Comparison of ENCODE assay signal across 1 cellular context in the genomic region with DNA sequence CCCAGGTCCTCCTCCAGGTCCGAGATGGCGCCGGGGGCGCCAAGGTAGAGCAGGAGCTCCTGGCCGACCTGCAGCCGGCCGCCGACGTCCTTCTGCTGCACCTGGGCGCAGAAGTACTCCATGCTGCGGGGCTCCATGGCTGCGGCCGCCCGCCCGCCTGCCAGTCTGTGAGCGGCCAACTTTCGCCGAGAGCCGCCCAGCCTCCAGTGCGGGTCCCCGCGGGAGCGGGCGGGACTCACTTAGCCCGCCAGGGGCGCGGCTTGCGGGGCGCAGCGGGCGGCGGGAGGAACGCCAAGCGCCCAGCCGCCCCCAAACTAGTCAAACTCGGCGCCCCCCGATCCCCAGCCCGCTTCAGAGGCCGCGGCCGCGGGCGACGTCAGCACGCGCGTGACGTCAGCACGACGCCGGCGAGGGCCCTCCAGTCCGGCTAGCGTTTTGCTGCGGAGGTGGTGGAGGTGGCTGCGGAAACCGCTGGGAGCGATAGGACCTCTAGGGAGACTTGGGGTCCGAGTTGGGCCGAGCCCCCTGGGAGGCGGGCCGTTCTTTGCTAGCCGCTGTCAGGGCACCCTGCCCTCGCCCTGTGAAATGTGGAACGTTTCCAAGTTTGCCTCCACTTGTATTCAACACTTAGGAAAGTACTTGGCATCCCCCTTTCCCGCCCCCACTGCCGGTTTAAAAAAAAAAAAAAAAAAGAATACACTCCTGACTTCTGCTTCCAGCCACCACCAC.
TF ChIP-seq lines count a peak whose summit lies in the region.

CLASP2 (minus strand) TSS at position 389 of the 729 bp plus-strand sequence; CDS start at position 137, 252 bp downstream.

TF ChIP-seq in HepG2, 621 proteins besides CTCF, POLR2A, EP300 and RAD21 (continued from another document and continues in another):
- TF ChIP-seq ZNF503 (CRISPR knock-in tag; IDR thresholded peaks at IDR 0.05) (no peak), PHF21A (CRISPR knock-in tag; IDR thresholded peaks at IDR 0.05) (peak; percentile 59; the same call in 1 of the 2 replicates), ZNF720 (CRISPR knock-in tag; IDR thresholded peaks at IDR 0.05) (no peak), U2AF2 (IDR thresholded peaks at IDR 0.05; ENCODE audit: low read depth, low read length) (no peak), ZBTB1 (CRISPR knock-in tag; IDR thresholded peaks at IDR 0.05; ENCODE audit: borderline replicate concordance) (no peak), WIZ (CRISPR knock-in tag; IDR thresholded peaks at IDR 0.05) (no peak; the same call in 1 of the 2 replicates), ZNF776 (CRISPR knock-in tag; IDR thresholded peaks at IDR 0.05) (no peak; the same call in none of the 2 replicates), ZFP82 (CRISPR knock-in tag; IDR thresholded peaks at IDR 0.05; ENCODE audit: borderline replicate concordance) (no peak), NRL (CRISPR knock-in tag; IDR thresholded peaks at IDR 0.05; ENCODE audit: borderline replicate concordance) (no peak), ZNF160 (CRISPR knock-in tag; IDR thresholded peaks at IDR 0.05) (0 out of 2 replicates have a peak, but pooled peaks have one; percentile 49), ZFY (CRISPR knock-in tag; IDR thresholded peaks at IDR 0.05) (peak; percentile 86), MYPOP (CRISPR knock-in tag; IDR thresholded peaks at IDR 0.05) (peak; percentile 83), ZNF430 (CRISPR knock-in tag; IDR thresholded peaks at IDR 0.05) (peak; percentile 68; the same call in 1 of the 2 replicates), ZSCAN29 (CRISPR knock-in tag; conservative IDR thresholded peaks at IDR 0.05) (no peak), TCF12 (IDR thresholded peaks at IDR 0.05) (no peak), TCF12 (CRISPR knock-in tag; IDR thresholded peaks at IDR 0.05) (no peak), ZNF274 (CRISPR knock-in tag; IDR thresholded peaks at IDR 0.05) (no peak), ZNF816 (CRISPR knock-in tag; IDR thresholded peaks at IDR 0.05; ENCODE audit: borderline replicate concordance) (no peak; the same call in none of the 2 replicates), SRSF9 (IDR thresholded peaks at IDR 0.05; ENCODE audit: borderline replicate concordance, insufficient read depth, low read depth, low read length, poor library complexity, severe bottlenecking) (no peak), ZNF468 (CRISPR knock-in tag; IDR thresholded peaks at IDR 0.05) (no peak), TCF7L2 (IDR thresholded peaks at IDR 0.05; ENCODE audit: low read depth, low read length) (no peak), ZNF75D (CRISPR knock-in tag; IDR thresholded peaks at IDR 0.05; ENCODE audit: borderline replicate concordance) (no peak), NR0B2 (CRISPR knock-in tag; IDR thresholded peaks at IDR 0.05) (no peak), HOXA7 (CRISPR knock-in tag; IDR thresholded peaks at IDR 0.05) (no peak), ZNF407 (CRISPR knock-in tag; IDR thresholded peaks at IDR 0.05; ENCODE audit: not compliant biosample characterization) (peak; percentile 83), ZNF292 (CRISPR knock-in tag; IDR thresholded peaks at IDR 0.05; ENCODE audit: borderline replicate concordance, low read depth) (0 out of 2 replicates have a peak, but pooled peaks have one; percentile 78), SRSF1 (optimal IDR thresholded peaks at IDR 0.05; ENCODE audit: low read depth, low read length) (no peak), ZFAT (CRISPR knock-in tag; conservative IDR thresholded peaks at IDR 0.05) (no peak), GATA4 (IDR thresholded peaks at IDR 0.05; ENCODE audit: borderline replicate concordance, low read depth) (peak; percentile 63; the same call in 1 of the 2 replicates), ZNF567 (CRISPR knock-in tag; IDR thresholded peaks at IDR 0.05; ENCODE audit: borderline replicate concordance) (no peak), ZNF30 (CRISPR knock-in tag; IDR thresholded peaks at IDR 0.05) (no peak), CHD2 (IDR thresholded peaks at IDR 0.05; ENCODE audit: low read depth, low read length) (no peak), ZNF205 (CRISPR knock-in tag; IDR thresholded peaks at IDR 0.05) (no peak), ZSCAN22 (CRISPR knock-in tag; IDR thresholded peaks at IDR 0.05) (no peak), AKAP8 (CRISPR knock-in tag; IDR thresholded peaks at IDR 0.05) (no peak)
- TF ChIP-seq, protein P1, sequence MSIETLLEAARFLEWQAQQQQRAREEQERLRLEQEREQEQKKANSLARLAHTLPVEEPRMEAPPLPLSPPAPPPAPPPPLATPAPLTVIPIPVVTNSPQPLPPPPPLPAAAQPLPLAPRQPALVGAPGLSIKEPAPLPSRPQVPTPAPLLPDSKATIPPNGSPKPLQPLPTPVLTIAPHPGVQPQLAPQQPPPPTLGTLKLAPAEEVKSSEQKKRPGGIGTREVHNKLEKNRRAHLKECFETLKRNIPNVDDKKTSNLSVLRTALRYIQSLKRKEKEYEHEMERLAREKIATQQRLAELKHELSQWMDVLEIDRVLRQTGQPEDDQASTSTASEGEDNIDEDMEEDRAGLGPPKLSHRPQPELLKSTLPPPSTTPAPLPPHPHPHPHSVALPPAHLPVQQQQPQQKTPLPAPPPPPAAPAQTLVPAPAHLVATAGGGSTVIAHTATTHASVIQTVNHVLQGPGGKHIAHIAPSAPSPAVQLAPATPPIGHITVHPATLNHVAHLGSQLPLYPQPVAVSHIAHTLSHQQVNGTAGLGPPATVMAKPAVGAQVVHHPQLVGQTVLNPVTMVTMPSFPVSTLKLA (IDR thresholded peaks at IDR 0.05): no peak
- TF ChIP-seq, protein P2, sequence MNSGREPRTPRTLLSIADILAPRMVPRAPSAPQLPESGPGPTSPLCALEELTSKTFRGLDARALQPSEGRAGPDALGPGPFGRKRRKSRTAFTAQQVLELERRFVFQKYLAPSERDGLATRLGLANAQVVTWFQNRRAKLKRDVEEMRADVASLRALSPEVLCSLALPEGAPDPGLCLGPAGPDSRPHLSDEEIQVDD (CRISPR knock-in tag; IDR thresholded peaks at IDR 0.05; ENCODE audit: borderline replicate concordance): no peak
- TF ChIP-seq, protein P3, sequence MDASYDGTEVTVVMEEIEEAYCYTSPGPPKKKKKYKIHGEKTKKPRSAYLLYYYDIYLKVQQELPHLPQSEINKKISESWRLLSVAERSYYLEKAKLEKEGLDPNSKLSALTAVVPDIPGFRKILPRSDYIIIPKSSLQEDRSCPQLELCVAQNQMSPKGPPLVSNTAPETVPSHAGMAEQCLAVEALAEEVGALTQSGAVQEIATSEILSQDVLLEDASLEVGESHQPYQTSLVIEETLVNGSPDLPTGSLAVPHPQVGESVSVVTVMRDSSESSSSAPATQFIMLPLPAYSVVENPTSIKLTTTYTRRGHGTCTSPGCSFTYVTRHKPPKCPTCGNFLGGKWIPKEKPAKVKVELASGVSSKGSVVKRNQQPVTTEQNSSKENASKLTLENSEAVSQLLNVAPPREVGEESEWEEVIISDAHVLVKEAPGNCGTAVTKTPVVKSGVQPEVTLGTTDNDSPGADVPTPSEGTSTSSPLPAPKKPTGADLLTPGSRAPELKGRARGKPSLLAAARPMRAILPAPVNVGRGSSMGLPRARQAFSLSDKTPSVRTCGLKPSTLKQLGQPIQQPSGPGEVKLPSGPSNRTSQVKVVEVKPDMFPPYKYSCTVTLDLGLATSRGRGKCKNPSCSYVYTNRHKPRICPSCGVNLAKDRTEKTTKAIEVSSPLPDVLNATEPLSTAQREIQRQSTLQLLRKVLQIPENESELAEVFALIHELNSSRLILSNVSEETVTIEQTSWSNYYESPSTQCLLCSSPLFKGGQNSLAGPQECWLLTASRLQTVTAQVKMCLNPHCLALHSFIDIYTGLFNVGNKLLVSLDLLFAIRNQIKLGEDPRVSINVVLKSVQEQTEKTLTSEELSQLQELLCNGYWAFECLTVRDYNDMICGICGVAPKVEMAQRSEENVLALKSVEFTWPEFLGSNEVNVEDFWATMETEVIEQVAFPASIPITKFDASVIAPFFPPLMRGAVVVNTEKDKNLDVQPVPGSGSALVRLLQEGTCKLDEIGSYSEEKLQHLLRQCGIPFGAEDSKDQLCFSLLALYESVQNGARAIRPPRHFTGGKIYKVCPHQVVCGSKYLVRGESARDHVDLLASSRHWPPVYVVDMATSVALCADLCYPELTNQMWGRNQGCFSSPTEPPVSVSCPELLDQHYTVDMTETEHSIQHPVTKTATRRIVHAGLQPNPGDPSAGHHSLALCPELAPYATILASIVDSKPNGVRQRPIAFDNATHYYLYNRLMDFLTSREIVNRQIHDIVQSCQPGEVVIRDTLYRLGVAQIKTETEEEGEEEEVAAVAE (CRISPR knock-in tag; IDR thresholded peaks at IDR 0.05; ENCODE audit: borderline replicate concordance): peak; percentile 48
- TF ChIP-seq, protein P4, sequence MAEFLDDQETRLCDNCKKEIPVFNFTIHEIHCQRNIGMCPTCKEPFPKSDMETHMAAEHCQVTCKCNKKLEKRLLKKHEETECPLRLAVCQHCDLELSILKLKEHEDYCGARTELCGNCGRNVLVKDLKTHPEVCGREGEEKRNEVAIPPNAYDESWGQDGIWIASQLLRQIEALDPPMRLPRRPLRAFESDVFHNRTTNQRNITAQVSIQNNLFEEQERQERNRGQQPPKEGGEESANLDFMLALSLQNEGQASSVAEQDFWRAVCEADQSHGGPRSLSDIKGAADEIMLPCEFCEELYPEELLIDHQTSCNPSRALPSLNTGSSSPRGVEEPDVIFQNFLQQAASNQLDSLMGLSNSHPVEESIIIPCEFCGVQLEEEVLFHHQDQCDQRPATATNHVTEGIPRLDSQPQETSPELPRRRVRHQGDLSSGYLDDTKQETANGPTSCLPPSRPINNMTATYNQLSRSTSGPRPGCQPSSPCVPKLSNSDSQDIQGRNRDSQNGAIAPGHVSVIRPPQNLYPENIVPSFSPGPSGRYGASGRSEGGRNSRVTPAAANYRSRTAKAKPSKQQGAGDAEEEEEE (CRISPR knock-in tag; IDR thresholded peaks at IDR 0.05; ENCODE audit: borderline replicate concordance): no peak
